In genomic region chr18:50280707-50281294, GRCh38 we compare ENCODE assay signal across 8 cellular contexts. TPM values are rescaled to one million over a fixed set of nuclear protein-coding genes. Genes with fewer than 3 reads are reported as not detected.
DNase-seq lines count a peak whose midpoint lies in the region; ATAC-seq and TF ChIP-seq lines count a peak whose summit lies in the region.

No MANE protein-coding gene starts in this region.

- H3K4me2 ChIP-seq in OCI-LY3 (ENCODE audit: low read length) (peak overlapping the region; percentile 97), neuronal stem cell (ENCODE audit: insufficient read depth, low read length, poor library complexity, severe bottlenecking) (peak overlapping the region; percentile 84)

- H2BK5ac ChIP-seq in neuronal stem cell (ENCODE audit: low read length) = peak overlapping the region; percentile 99

- H3K4me3 ChIP-seq in OCI-LY3 (ENCODE audit: low read length) = peak overlapping the region; percentile 84
- H3K4me3 ChIP-seq in endodermal cell (ENCODE audit: low read length) = peak overlapping the region; percentile 100
- peak overlapping the region; percentile 90 to 99 for H3K4me3 ChIP-seq in neuronal stem cell (ENCODE audit: low read length in 2 of 2)

- intact Hi-C loops in CD4-positive, alpha-beta T cell (cut with DNase I, micrococcal nuclease) = loop anchor here (1.0 to 10.0 kb wide), 6 partner anchors 14 to 914 kb away; partner anchors contain the start of genes CFAP53 (in 2 of the 2), ACAA2 (in 1 of the 2), MEX3C (in 1 of the 2) and SKA1 (in 1 of the 2)

- H4K91ac ChIP-seq in neuronal stem cell (ENCODE audit: low read depth, low read length, poor library complexity) = no peak overlapping the region

- peaks cover 82% of the 10 kb centered on the region for H3K36me3 Mint-ChIP-seq in CD4-positive, alpha-beta T cell (ENCODE audit: low read depth)
- H3K36me3 Mint-ChIP-seq in endodermal cell (ENCODE audit: low read depth) = peaks cover 61% of the 10 kb centered on the region

- H3K27me3 ChIP-seq in CD4-positive, alpha-beta T cell (ENCODE audit: control insufficient read depth, insufficient read depth, low read length) = no peaks in the 10 kb centered on the region
- H3K27me3 ChIP-seq in OCI-LY3 (ENCODE audit: low read depth, low read length) (no peaks in the 10 kb centered on the region), endodermal cell (ENCODE audit: control insufficient read depth, insufficient read depth, low read length, poor library complexity, severe bottlenecking) (no peaks in the 10 kb centered on the region), neuronal stem cell (ENCODE audit: control insufficient read depth in 3 of 3, insufficient read depth in 3 of 3, low read depth in 1 of 3, low read length in 3 of 3) (no peaks in the 10 kb centered on the region)

- H3K4ac ChIP-seq in neuronal stem cell (ENCODE audit: low read length) = peak overlapping the region; percentile 70

- peak overlapping the region; percentile 98 for H3K27ac Mint-ChIP-seq in CD4-positive, alpha-beta T cell
- H3K27ac Mint-ChIP-seq in endodermal cell = peak overlapping the region; percentile 91

- H3K36me3 ChIP-seq in OCI-LY3 (replicated peaks; ENCODE audit: low read depth, low read length) = peaks cover 73% of the 10 kb centered on the region
- H3K36me3 ChIP-seq in endodermal cell (ENCODE audit: control insufficient read depth, insufficient read depth, low read length) = peaks cover 44% of the 10 kb centered on the region
- H3K36me3 ChIP-seq in neuronal stem cell (replicated peaks in 1 of 2; ENCODE audit: control insufficient read depth in 2 of 2, insufficient read depth in 2 of 2, low read length in 2 of 2) = peaks cover 51 to 83% of the 10 kb centered on the region in 2 donors

- peak overlapping the region; percentile 100 for H3K18ac ChIP-seq in neuronal stem cell (ENCODE audit: low read length)

- H3K4me3 Mint-ChIP-seq in CD4-positive, alpha-beta T cell = peak overlapping the region; percentile 100
- peak overlapping the region; percentile 98 for H3K4me3 Mint-ChIP-seq in endodermal cell

- POLR2A ChIA-PET in CD4-positive, alpha-beta T cell (lab: Charles Lee) = interaction anchor here (0.9 to 3.0 kb wide), 14 partner anchors 7 to 794 kb away, joined by 3 to 42 read pairs (median 6); partner anchors contain the start of genes C18orf32, CFAP53, MYO5B and SKA1

- H2AFZ ChIP-seq in OCI-LY3 (ENCODE audit: low read depth, low read length) = peak overlapping the region; percentile 86
- H2AFZ ChIP-seq in neuronal stem cell (ENCODE audit: low read length) = peak overlapping the region; percentile 93

- H4K8ac ChIP-seq in neuronal stem cell (ENCODE audit: low read depth, low read length) = peak overlapping the region; percentile 96

- H3K79me1 ChIP-seq in neuronal stem cell (ENCODE audit: low read depth, low read length) = peaks cover 18% of the 10 kb centered on the region

- no peaks in the 10 kb centered on the region for H3K9me3 Mint-ChIP-seq in CD4-positive, alpha-beta T cell
- no peaks in the 10 kb centered on the region for H3K9me3 Mint-ChIP-seq in endodermal cell

- no peak overlapping the region for H2BK12ac ChIP-seq in neuronal stem cell (ENCODE audit: low read length)

- no peak for ATAC-seq in CD4-positive, alpha-beta T cell (ENCODE audit: poor library complexity)
- ATAC-seq in HG02588 (IDR thresholded peaks at IDR 0.05; ENCODE audit: unreplicated experiment) = no peak
- ATAC-seq in HG03439 (IDR thresholded peaks at IDR 0.05; ENCODE audit: unreplicated experiment) = no peak

- TF ChIP-seq CTCF in CD4-positive, alpha-beta T cell (IDR thresholded peaks at IDR 0.05) = no peak
- TF ChIP-seq CTCF in OCI-LY3 (IDR thresholded peaks at IDR 0.05; ENCODE audit: low read depth, low read length) = no peak
- TF ChIP-seq CTCF in endodermal cell (conservative IDR thresholded peaks at IDR 0.05) = no peak

- H3K9me3 ChIP-seq in CD4-positive, alpha-beta T cell (ENCODE audit: control insufficient read depth, low read length) = no peaks in the 10 kb centered on the region
- no peaks in the 10 kb centered on the region for H3K9me3 ChIP-seq in OCI-LY3 (ENCODE audit: insufficient read depth, low read length)
- H3K9me3 ChIP-seq in endodermal cell (ENCODE audit: control insufficient read depth, low read length) = peaks cover 10% of the 10 kb centered on the region
- peaks cover 0 to 6% of the 10 kb centered on the region in 2 donors for H3K9me3 ChIP-seq in neuronal stem cell (replicated peaks in 1 of 2; ENCODE audit: control insufficient read depth in 2 of 2, insufficient read depth in 1 of 2, low read depth in 1 of 2, low read length in 2 of 2)

- peak overlapping the region; percentile 89 for H3K23ac ChIP-seq in neuronal stem cell (ENCODE audit: low read depth, low read length, poor library complexity)

- peaks cover 46% of the 10 kb centered on the region for H3K79me2 ChIP-seq in OCI-LY3 (ENCODE audit: low read length)

- H3K4me1 ChIP-seq in OCI-LY3 (ENCODE audit: low read length) (peaks cover 25% of the 10 kb centered on the region), endodermal cell (ENCODE audit: control insufficient read depth, insufficient read depth, low read length) (no peaks in the 10 kb centered on the region), neuronal stem cell (ENCODE audit: control insufficient read depth in 2 of 2, insufficient read depth in 1 of 2, low read depth in 1 of 2, low read length in 2 of 2) (peaks cover 0 to 11% of the 10 kb centered on the region in 2 donors)

- peak overlapping the region; percentile 95 for H3K9ac ChIP-seq in OCI-LY3 (ENCODE audit: low read length)
- H3K9ac ChIP-seq in endodermal cell (ENCODE audit: extremely low read depth, low read length, poor library complexity, severe bottlenecking) = peak overlapping the region; percentile 75
- peak overlapping the region; percentile 99 for H3K9ac ChIP-seq in neuronal stem cell (ENCODE audit: low read depth, low read length, poor library complexity)

- peaks cover 13% of the 10 kb centered on the region for H4K20me1 ChIP-seq in OCI-LY3 (ENCODE audit: insufficient read depth, low read length)

- H3K14ac ChIP-seq in neuronal stem cell (ENCODE audit: low read length) = peak overlapping the region; percentile 92

- CTCF ChIA-PET in CD4-positive, alpha-beta T cell (lab: Charles Lee) = interaction anchor here (0.8 to 1.4 kb wide), 3 partner anchors 13 to 76 kb away, joined by 3 to 6 read pairs (median 4); no protein-coding TSS in a partner anchor

- no peak overlapping the region for H2BK120ac ChIP-seq in neuronal stem cell (ENCODE audit: low read depth, low read length)

- peak overlapping the region; percentile 94 for H2AK5ac ChIP-seq in neuronal stem cell (ENCODE audit: low read depth, low read length)

- H3K27me3 Mint-ChIP-seq in CD4-positive, alpha-beta T cell = no peaks in the 10 kb centered on the region
- no peaks in the 10 kb centered on the region for H3K27me3 Mint-ChIP-seq in endodermal cell (ENCODE audit: insufficient read depth)

- peak overlapping the region; percentile 84 for H3K27ac ChIP-seq in CD4-positive, alpha-beta T cell (ENCODE audit: low read depth, low read length)
- H3K27ac ChIP-seq in OCI-LY3 (ENCODE audit: low read length) = peak overlapping the region; percentile 83
- H3K27ac ChIP-seq in endodermal cell (ENCODE audit: low read depth, low read length) = peak overlapping the region; percentile 78
- H3K27ac ChIP-seq in neuronal stem cell (replicated peaks; ENCODE audit: low read length) = peak overlapping the region; percentile 100

- H3K4me1 Mint-ChIP-seq in CD4-positive, alpha-beta T cell (ENCODE audit: low read depth) = peaks cover 33% of the 10 kb centered on the region
- peaks cover 20% of the 10 kb centered on the region for H3K4me1 Mint-ChIP-seq in endodermal cell

- no peak overlapping the region for H2BK15ac ChIP-seq in neuronal stem cell (ENCODE audit: low read length)

- DNase-seq in CD4-positive, alpha-beta T cell = no peak
- DNase-seq in endodermal cell (no peak), neuronal stem cell (ENCODE audit: low spot score) (no peak), DMS114 treated with DMSO at 0.1 percent for 48 hours (lab: John Stamatoyannopoulos, UW; ENCODE audit: unreplicated experiment) (no peak), cerebellar nuclear complex (lab: John Stamatoyannopoulos, UW) (no peak)

- 3 to 5% methylated on average over 10 to 16 of the region's 16 CpGs for WGBS in endodermal cell (ENCODE audit: insufficient coverage in 1 of 2, insufficient read length in 1 of 2), 2 experiments
- WGBS in neuronal stem cell (ENCODE audit: extremely low coverage in 2 of 2, insufficient read length in 2 of 2, insufficient replicate concordance in 1 of 2), 2 donors = no CpG with 5 or more reads among the region's 16 CpGs

RNA-seq across cellular contexts. Expression of gene MBD1, which starts 0.5 kb away (rescaled TPM):
- total RNA-seq in CD4-positive, alpha-beta T cell = 100 to 1,000 TPM; 103 to 107 TPM
- 10 to 100 TPM; 77.1 to 79.6 TPM for total RNA-seq in endodermal cell
- 56.2 TPM for polyA plus RNA-seq in endodermal cell (2013, experiment 1 of 2)
- polyA plus RNA-seq in endodermal cell (2013, experiment 2 of 2) = 45.2 TPM
- 33.7 TPM for polyA plus RNA-seq in neuronal stem cell (2013, experiment 1 of 2)
- 32.5 TPM for polyA plus RNA-seq in neuronal stem cell (2013, experiment 2 of 2)

RNA-seq across cellular contexts. Expression of gene CXXC1, which starts 6.7 kb away (rescaled TPM):
- 100 to 1,000 TPM; 120 to 128 TPM for total RNA-seq in CD4-positive, alpha-beta T cell
- total RNA-seq in endodermal cell = 100 to 1,000 TPM in 1 of 2 donors, 10 to 100 TPM in 1; 93.1 to 102 TPM
- 65.0 TPM for polyA plus RNA-seq in endodermal cell (2013, experiment 1 of 2)
- 62.4 TPM for polyA plus RNA-seq in endodermal cell (2013, experiment 2 of 2)
- polyA plus RNA-seq in neuronal stem cell (2013, experiment 1 of 2) = 34.6 TPM
- polyA plus RNA-seq in neuronal stem cell (2013, experiment 2 of 2) = 34.6 TPM

RNA-seq across cellular contexts. Expression of gene CFAP53, which starts 14.5 kb away (rescaled TPM):
- under 1 TPM; 0.33 to 0.47 TPM for total RNA-seq in CD4-positive, alpha-beta T cell
- under 1 TPM; 0.37 to 0.66 TPM for total RNA-seq in endodermal cell
- 0.89 TPM for polyA plus RNA-seq in endodermal cell (2013, experiment 1 of 2)
- polyA plus RNA-seq in endodermal cell (2013, experiment 2 of 2) = 1.2 TPM
- polyA plus RNA-seq in neuronal stem cell (2013, experiment 1 of 2) = 1.4 TPM
- polyA plus RNA-seq in neuronal stem cell (2013, experiment 2 of 2) = 1.4 TPM
